In genomic region chr7:17856251-17856650, GRCh38 we compare ENCODE assay signal across 28 cellular contexts.
"Had no signal": no experiment of that assay in that cellular context is flagged by ENCODE, and none has a peak within 500 bp of the region (broad histone marks: within the 10 kb centered on the region; RNA-seq: fewer than 3 reads in every experiment).

No MANE protein-coding gene starts in this region.

- H3K27ac Mint-ChIP-seq: stimulated activated effector memory CD8-positive, alpha-beta T cell treated with anti-CD3 and anti-CD28 coated beads, Interleukin-12 subunit alpha, Interleukin-12 subunit beta, amount 100 ng/mL, for 72 hours; stimulated activated memory B cell treated with anti-CD40 and anti-IgM and Interleukin-4, amounts not matched to agents 10 μg/mL and 1 μg/mL and 100 μg/mL, for 72 hours; stimulated activated naive B cell treated with anti-CD40 and anti-IgM and Interleukin-4, amounts not matched to agents 10 μg/mL and 1 μg/mL and 100 μg/mL, for 72 hours; stimulated activated naive CD8-positive, alpha-beta T cell treated with anti-CD3 and anti-CD28 coated beads, Interleukin-15, amount 100 ng/mL, for 72 hours; stimulated activated naive CD8-positive, alpha-beta T cell treated with anti-CD3 and anti-CD28 coated beads, Interleukin-15, Interleukin-2, amounts not matched to agents 100 ng/mL and 50 ng/mL, for 24 hours; type B pancreatic cell had no signal

- H3K9me3 ChIP-seq: suprapubic skin, testis, thyroid gland, upper lobe of right lung, vagina had no signal

- H3K4me1 Mint-ChIP-seq: stimulated activated naive B cell treated with anti-CD40 and anti-IgM and Interleukin-4, amounts not matched to agents 10 μg/mL and 1 μg/mL and 100 μg/mL, for 72 hours had no signal

- H3K4me3 ChIP-seq: stomach, suprapubic skin, testis, thoracic aorta, thyroid gland, tibial artery, tibial nerve, transverse colon, upper lobe of left lung, upper lobe of right lung, uterus, vagina had no signal

- DNase-seq: stimulated activated CD4-positive, alpha-beta T cell treated with anti-CD3 and anti-CD28 coated beads, Interleukin-2, amount 100 ng/mL, for 48 hours; stimulated activated CD4-positive, alpha-beta T cell treated with anti-CD3 and anti-CD28 coated beads, Interleukin-4, amount 100 ng/mL, for 1 hour; stimulated activated CD4-positive, alpha-beta T cell treated with anti-CD3 and anti-CD28 coated beads, Interleukin-4, amount 100 ng/mL, for 24 hours; stimulated activated CD4-positive, alpha-beta T cell treated with anti-CD3 and anti-CD28 coated beads, Interleukin-4, amount 100 ng/mL, for 4 hours; stimulated activated CD8-positive, alpha-beta memory T cell treated with anti-CD3 and anti-CD28 coated beads, Interleukin-4, amount 100 ng/mL, for 48 hours; stimulated activated naive B cell treated with anti-CD40 and anti-IgM and Interleukin-4, amounts not matched to agents 10 μg/mL and 1 μg/mL and 100 μg/mL, for 72 hours; stimulated activated naive CD4-positive, alpha-beta T cell; stimulated activated naive CD4-positive, alpha-beta T cell treated with Interleukin-2 at 50 U/mL for 16 hours; stimulated activated naive CD8-positive, alpha-beta T cell treated with anti-CD3 and anti-CD28 coated beads, Interleukin-15, amount 100 ng/mL, for 72 hours; stimulated activated naive CD8-positive, alpha-beta T cell treated with anti-CD3 and anti-CD28 coated beads, Interleukin-15, Interleukin-2, amounts not matched to agents 100 U/mL and 50 U/mL, for 24 hours; stomach; substantia nigra; testis; thyroid gland; tibial artery; transverse colon; upper lobe of left lung; upper lobe of right lung; uterus had no signal

- H3K27ac ChIP-seq: stomach, suprapubic skin, testis, thoracic aorta, thyroid gland, tibial artery, tibial nerve, transverse colon, upper lobe of left lung, upper lobe of right lung, uterus, vagina had no signal

- H3K36me3 ChIP-seq: thoracic aorta, thyroid gland, uterus had no signal

- ATAC-seq: stimulated activated effector memory CD8-positive, alpha-beta T cell treated with anti-CD3 and anti-CD28 coated beads, Interleukin-12 subunit alpha, Interleukin-12 subunit beta, amount 100 ng/mL, for 72 hours; stimulated activated memory B cell treated with anti-CD40 and anti-IgM and Interleukin-4, amounts not matched to agents 10 μg/mL and 1 μg/mL and 100 μg/mL, for 72 hours; stimulated activated naive B cell treated with anti-CD40 and anti-IgM and Interleukin-4, amounts not matched to agents 10 μg/mL and 1 μg/mL and 100 μg/mL, for 72 hours; stimulated activated naive CD8-positive, alpha-beta T cell treated with anti-CD3 and anti-CD28 coated beads, Interleukin-15, amount 100 ng/mL, for 72 hours; stimulated activated naive CD8-positive, alpha-beta T cell treated with anti-CD3 and anti-CD28 coated beads, Interleukin-15, Interleukin-2, amounts not matched to agents 100 U/mL and 50 U/mL, for 24 hours; upper lobe of right lung had no signal

- H3K4me3 Mint-ChIP-seq: stimulated activated effector memory CD8-positive, alpha-beta T cell treated with anti-CD3 and anti-CD28 coated beads, Interleukin-12 subunit alpha, Interleukin-12 subunit beta, amount 100 ng/mL, for 72 hours; stimulated activated memory B cell treated with anti-CD40 and anti-IgM and Interleukin-4, amounts not matched to agents 10 μg/mL and 1 μg/mL and 100 μg/mL, for 72 hours; stimulated activated naive B cell treated with anti-CD40 and anti-IgM and Interleukin-4, amounts not matched to agents 10 μg/mL and 1 μg/mL and 100 μg/mL, for 72 hours; stimulated activated naive CD8-positive, alpha-beta T cell treated with anti-CD3 and anti-CD28 coated beads, Interleukin-15, amount 100 ng/mL, for 72 hours; stimulated activated naive CD8-positive, alpha-beta T cell treated with anti-CD3 and anti-CD28 coated beads, Interleukin-15, Interleukin-2, amounts not matched to agents 100 ng/mL and 50 ng/mL, for 24 hours; type B pancreatic cell had no signal

- H3K27me3 ChIP-seq: stomach, suprapubic skin, testis, thyroid gland, tibial artery, tibial nerve, transverse colon, upper lobe of left lung, upper lobe of right lung, uterus, vagina had no signal

- FAIRE-seq: urothelium cell line had no signal

- H3K27me3 Mint-ChIP-seq: stimulated activated memory B cell treated with anti-CD40 and anti-IgM and Interleukin-4, amounts not matched to agents 10 μg/mL and 1 μg/mL and 100 μg/mL, for 72 hours; stimulated activated naive B cell treated with anti-CD40 and anti-IgM and Interleukin-4, amounts not matched to agents 10 μg/mL and 1 μg/mL and 100 μg/mL, for 72 hours; stimulated activated naive CD8-positive, alpha-beta T cell treated with anti-CD3 and anti-CD28 coated beads, Interleukin-15, amount 100 ng/mL, for 72 hours; stimulated activated naive CD8-positive, alpha-beta T cell treated with anti-CD3 and anti-CD28 coated beads, Interleukin-15, Interleukin-2, amounts not matched to agents 100 ng/mL and 50 ng/mL, for 24 hours; type B pancreatic cell had no signal

- H3K4me1 ChIP-seq: stomach, suprapubic skin, testis, thyroid gland, tibial artery, tibial nerve, transverse colon, upper lobe of left lung, upper lobe of right lung, uterus, vagina had no signal
